Comparison of ENCODE assay signal across 8 cellular contexts in genomic region chr1:43945898-43946243, GRCh38. TPM values are rescaled to one million over a fixed set of nuclear protein-coding genes. Genes with fewer than 3 reads are reported as not detected.
DNase-seq lines count a peak whose midpoint lies in the region; ATAC-seq and TF ChIP-seq lines count a peak whose summit lies in the region.

No MANE protein-coding gene starts in this region.

- H3K4me1 Mint-ChIP-seq in activated naive CD4-positive, alpha-beta T cell treated with anti-CD3 and anti-CD28 coated beads, Interleukin-2, amount 10 ng/mL, durations not matched to agents 7 days and 5 days = peaks cover 48% of the 10 kb centered on the region
- H3K4me1 Mint-ChIP-seq in memory B cell = peaks cover 30% of the 10 kb centered on the region

- peak overlapping the region; percentile 96 to 99 (median 99) for H3K27ac ChIP-seq in upper lobe of left lung

- no peaks in the 10 kb centered on the region for H3K27me3 ChIP-seq in upper lobe of left lung

- no peak for DNase-seq in activated naive CD4-positive, alpha-beta T cell treated with anti-CD3 and anti-CD28 coated beads, Interleukin-2, amount 10 ng/mL, durations not matched to agents 7 days and 5 days
- DNase-seq in activated naive CD4-positive, alpha-beta T cell treated with Interleukin-2 at 50 U/mL for 16 hours = no peak
- DNase-seq in astrocyte of the spinal cord (ENCODE audit: low read depth, low spot score) (no peak), memory B cell (ENCODE audit: low spot score in 2 of 2) (no peak), upper lobe of left lung (no peak), CD1c-positive myeloid dendritic cell (ENCODE audit: extremely low spot score) (no peak), NOMO-1 treated with dmso at 0.1 percent for 144 hours (lab: John Stamatoyannopoulos, UW; ENCODE audit: unreplicated experiment) (no peak)

- no peak for TF ChIP-seq POLR2A in upper lobe of left lung (IDR thresholded peaks at IDR 0.05)

- no peaks in the 10 kb centered on the region for H3K27me3 Mint-ChIP-seq in activated naive CD4-positive, alpha-beta T cell treated with anti-CD3 and anti-CD28 coated beads, Interleukin-2, amount 10 ng/mL, durations not matched to agents 7 days and 5 days
- no peaks in the 10 kb centered on the region for H3K27me3 Mint-ChIP-seq in memory B cell

- WGBS in upper lobe of left lung, 2 donors = 0% methylated on average over 2 of the region's 2 CpGs

- H3K27ac Mint-ChIP-seq in activated naive CD4-positive, alpha-beta T cell treated with anti-CD3 and anti-CD28 coated beads, Interleukin-2, amount 10 ng/mL, durations not matched to agents 7 days and 5 days = peak overlapping the region; percentile 91
- peak overlapping the region; percentile 97 for H3K27ac Mint-ChIP-seq in memory B cell

- no peak for TF ChIP-seq EP300 in upper lobe of left lung (IDR thresholded peaks at IDR 0.05)

- no peaks in the 10 kb centered on the region for H3K9me3 ChIP-seq in upper lobe of left lung

- ATAC-seq in memory B cell (ENCODE audit: low read depth) (no peak), upper lobe of left lung (ENCODE audit: low FRiP score in 2 of 2) (no peak), HG02588 (IDR thresholded peaks at IDR 0.05; ENCODE audit: unreplicated experiment) (no peak)

- in situ Hi-C loops in astrocyte of the spinal cord (cut with HindIII; ENCODE audit: low sequenced_read_pairs) = no loop called here

- peaks cover 12% of the 10 kb centered on the region for H3K36me3 Mint-ChIP-seq in activated naive CD4-positive, alpha-beta T cell treated with anti-CD3 and anti-CD28 coated beads, Interleukin-2, amount 10 ng/mL, durations not matched to agents 7 days and 5 days
- H3K36me3 Mint-ChIP-seq in memory B cell = peaks cover 11% of the 10 kb centered on the region

- H3K4me3 ChIP-seq in astrocyte of the spinal cord (ENCODE audit: low read depth, low read length) (peak overlapping the region; percentile 71), upper lobe of left lung (peak overlapping the region; percentile 61 to 77 (median 69))

- H3K36me3 ChIP-seq in upper lobe of left lung = peaks cover 0 to 11% (median 3%) of the 10 kb centered on the region in 4 donors

- TF ChIP-seq CTCF in astrocyte of the spinal cord (IDR thresholded peaks at IDR 0.05; ENCODE audit: low read depth, low read length) (no peak), upper lobe of left lung (IDR thresholded peaks at IDR 0.05) (no peak)

- peaks cover 24 to 46% (median 26%) of the 10 kb centered on the region in 4 donors for H3K4me1 ChIP-seq in upper lobe of left lung

- H3K9me3 Mint-ChIP-seq in activated naive CD4-positive, alpha-beta T cell treated with anti-CD3 and anti-CD28 coated beads, Interleukin-2, amount 10 ng/mL, durations not matched to agents 7 days and 5 days = no peaks in the 10 kb centered on the region
- H3K9me3 Mint-ChIP-seq in memory B cell = no peaks in the 10 kb centered on the region

- CTCF ChIA-PET in activated naive CD4-positive, alpha-beta T cell treated with anti-CD3 and anti-CD28 coated beads, Interleukin-2, amount 10 ng/mL, durations not matched to agents 7 days and 5 days (lab: Charles Lee) = interaction anchor here (1.3 to 9.3 kb wide), 6 partner anchors 11 to 182 kb away, joined by 3 to 105 read pairs (median 7); partner anchors contain the start of gene ARTN

- peak overlapping the region; percentile 92 for H3K4me3 Mint-ChIP-seq in activated naive CD4-positive, alpha-beta T cell treated with anti-CD3 and anti-CD28 coated beads, Interleukin-2, amount 10 ng/mL, durations not matched to agents 7 days and 5 days
- peak overlapping the region; percentile 95 for H3K4me3 Mint-ChIP-seq in memory B cell

RNA-seq across cellular contexts. Expression of gene IPO13, which starts 0.9 kb away (rescaled TPM):
- total RNA-seq in upper lobe of left lung = 10 to 100 TPM; 16.9 to 46.1 (median 24.1) TPM

RNA-seq across cellular contexts. Expression of gene ARTN, which starts 12.3 kb away (rescaled TPM):
- total RNA-seq in upper lobe of left lung = 1 to 10 TPM in 3 of 6 donors, not detected in 3; 1.0 to 5.2 (median 1.1) TPM

RNA-seq across cellular contexts. Expression of gene DPH2, which starts 23.9 kb away (rescaled TPM):
- 10 to 100 TPM; 12.9 to 30.4 (median 16.6) TPM for total RNA-seq in upper lobe of left lung

RNA-seq across cellular contexts. Expression of gene ATP6V0B, which starts 28.9 kb away (rescaled TPM):
- 100 to 1,000 TPM in 5 of 6 donors, 10 to 100 TPM in 1; 98.0 to 225 (median 161) TPM for total RNA-seq in upper lobe of left lung

RNA-seq across cellular contexts. Expression of gene B4GALT2, which starts 33.1 kb away (rescaled TPM):
- 10 to 100 TPM; 11.5 to 33.0 (median 18.1) TPM for total RNA-seq in upper lobe of left lung
